9 cellular contexts compared by ENCODE assay signal in genomic region chr14:24329736-24330135, GRCh38. TPM values are rescaled to one million over a fixed set of nuclear protein-coding genes. Genes with fewer than 3 reads are reported as not detected.
DNase-seq lines count a peak whose midpoint lies in the region; ATAC-seq and TF ChIP-seq lines count a peak whose summit lies in the region.
"Had no signal": no experiment of that assay in that cellular context is flagged by ENCODE, and none has a peak within 500 bp of the region (broad histone marks: within the 10 kb centered on the region; RNA-seq: fewer than 3 reads in every experiment).

No MANE protein-coding gene starts in this region.

- DNase-seq in CD4-positive, alpha-beta T cell: peak in 7 of 10 experiments; percentile 30 to 45 (median 40)
- peak; percentile 59 for DNase-seq in T-helper 9 cell
- DNase-seq in activated gamma-delta T cell treated with anti-CD3 and anti-CD28 coated beads, Interleukin-2, amount 50 U/mL, for 16 hours (ENCODE audit: low read depth): peak; percentile 60
- DNase-seq in NCI-H1417 treated with DMSO at 0.1 percent for 48 hours (lab: John Stamatoyannopoulos, UW): no peak
- DNase-seq in brain microvascular endothelial cell: no peak
- DNase-seq in glomerular visceral epithelial cell (ENCODE audit: extremely low spot score): no peak

- H3K27me3 Mint-ChIP-seq in CD4-positive, alpha-beta T cell: peaks cover 38% of the 10 kb centered on the region

- peak overlapping the region in 1 of 2 experiments; percentile 9 for H3K4me3 ChIP-seq in neutrophil (ENCODE audit: low read depth in 1 of 2, low read length in 1 of 2)
- no peak overlapping the region for H3K4me3 ChIP-seq in brain microvascular endothelial cell (ENCODE audit: low read depth, low read length)
- H3K4me3 ChIP-seq: prostate gland had no signal

- peak; percentile 15 for ATAC-seq in CD4-positive, alpha-beta T cell (ENCODE audit: poor library complexity)
- ATAC-seq in HG03378 (IDR thresholded peaks at IDR 0.05; ENCODE audit: unreplicated experiment): no peak

- TF ChIP-seq CTCF in CD4-positive, alpha-beta T cell (IDR thresholded peaks at IDR 0.05): no peak
- TF ChIP-seq CTCF in neutrophil (IDR thresholded peaks at IDR 0.05): no peak
- TF ChIP-seq CTCF in brain microvascular endothelial cell (IDR thresholded peaks at IDR 0.05; ENCODE audit: low read depth, low read length, missing control alignments): no peak

- POLR2A ChIA-PET in CD4-positive, alpha-beta T cell (lab: Charles Lee): interaction anchor here (1.3 kb wide), 1 partner anchor 102 kb away, joined by 4 read pairs; no protein-coding TSS in a partner anchor

- peaks cover 54% of the 10 kb centered on the region for H3K4me1 Mint-ChIP-seq in CD4-positive, alpha-beta T cell (ENCODE audit: low read depth)

- peaks cover 19% of the 10 kb centered on the region for H3K27me3 ChIP-seq in CD4-positive, alpha-beta T cell (ENCODE audit: control insufficient read depth, insufficient read depth, low read length)
- H3K27me3 ChIP-seq in neutrophil: peaks cover 10% of the 10 kb centered on the region
- no peaks in the 10 kb centered on the region for H3K27me3 ChIP-seq in brain microvascular endothelial cell (replicated peaks)

- in situ Hi-C loops in brain microvascular endothelial cell (cut with HindIII; ENCODE audit: low pct_ligation_motif_present, low sequenced_read_pairs): loop anchor here (10.0 kb wide), 1 partner anchor 105 kb away; no protein-coding TSS in a partner anchor

- intact Hi-C loops in CD4-positive, alpha-beta T cell (cut with DNase I, micrococcal nuclease): loop anchor here in 1 of 2 experiments (2.0 to 10.0 kb wide), 2 partner anchors 19 to 345 kb away; partner anchors contain the start of genes LTB4R and LTB4R2

- peak overlapping the region; percentile 1 for H3K4me3 Mint-ChIP-seq in CD4-positive, alpha-beta T cell

- H3K4me1 ChIP-seq in neutrophil (ENCODE audit: control insufficient read depth in 1 of 2, insufficient read depth in 1 of 2, low read depth in 1 of 2, low read length in 1 of 2): peaks cover 98 to 99% of the 10 kb centered on the region in 2 experiments

- H3K27ac Mint-ChIP-seq in CD4-positive, alpha-beta T cell: peak overlapping the region; percentile 2

- H3K9me3 Mint-ChIP-seq in CD4-positive, alpha-beta T cell: no peaks in the 10 kb centered on the region

- H3K27ac ChIP-seq in CD4-positive, alpha-beta T cell (ENCODE audit: low read depth, low read length): no peak overlapping the region
- peak overlapping the region; percentile 91 for H3K27ac ChIP-seq in neutrophil
- no peak overlapping the region for H3K27ac ChIP-seq in brain microvascular endothelial cell
- H3K27ac ChIP-seq: prostate gland had no signal

- H3K36me3 ChIP-seq in neutrophil (peaks cover 5% of the 10 kb centered on the region), brain microvascular endothelial cell (replicated peaks) (no peaks in the 10 kb centered on the region)
- H3K36me3 ChIP-seq: prostate gland had no signal

- no peaks in the 10 kb centered on the region for H3K9me3 ChIP-seq in CD4-positive, alpha-beta T cell (ENCODE audit: control insufficient read depth, low read length)
- H3K9me3 ChIP-seq in neutrophil: no peaks in the 10 kb centered on the region
- H3K9me3 ChIP-seq: prostate gland had no signal

- H3K36me3 Mint-ChIP-seq in CD4-positive, alpha-beta T cell (ENCODE audit: low read depth): no peaks in the 10 kb centered on the region

- CTCF ChIA-PET in CD4-positive, alpha-beta T cell (lab: Charles Lee): interaction anchor here (0.9 to 4.8 kb wide), 7 partner anchors 18 to 107 kb away, joined by 3 to 36 read pairs (median 8); partner anchors contain the start of genes CIDEB, DHRS1, LTB4R and LTB4R2

RNA-seq across cellular contexts. Expression of gene ADCY4, which starts 5.1 kb away (rescaled TPM):
- 1 to 10 TPM; 4.7 to 5.9 TPM for total RNA-seq in CD4-positive, alpha-beta T cell

RNA-seq across cellular contexts. Expression of gene RIPK3, which starts 10.1 kb away (rescaled TPM):
- 10 to 100 TPM; 18.1 to 18.9 TPM for total RNA-seq in CD4-positive, alpha-beta T cell

RNA-seq across cellular contexts. Expression of gene LTB4R, which starts 18.4 kb away (rescaled TPM):
- total RNA-seq in CD4-positive, alpha-beta T cell: 10 to 100 TPM; 15.6 to 18.3 TPM

RNA-seq across cellular contexts. Expression of gene LTB4R2, which starts 19.8 kb away (rescaled TPM):
- total RNA-seq in CD4-positive, alpha-beta T cell: 10 to 100 TPM; 16.4 to 18.2 TPM

RNA-seq across cellular contexts. Expression of gene CIDEB, which starts 22.0 kb away (rescaled TPM):
- total RNA-seq in CD4-positive, alpha-beta T cell: 1 to 10 TPM; 7.4 to 9.2 TPM

Comparison
In these comparisons a context has a peak if more than half of its experiments do, and no peak if none do; other contexts are left out.
1. DNase-seq: peak in CD4-positive, alpha-beta T cell (7 of 10), T-helper 9 cell (single experiment) and activated gamma-delta T cell treated with anti-CD3 and anti-CD28 coated beads, Interleukin-2, amount 50 U/mL, for 16 hours (single experiment); none in NCI-H1417 treated with DMSO at 0.1 percent for 48 hours (single experiment), brain microvascular endothelial cell (single experiment) and glomerular visceral epithelial cell (single experiment).